7 cellular contexts compared by ENCODE assay signal in the genomic region with DNA sequence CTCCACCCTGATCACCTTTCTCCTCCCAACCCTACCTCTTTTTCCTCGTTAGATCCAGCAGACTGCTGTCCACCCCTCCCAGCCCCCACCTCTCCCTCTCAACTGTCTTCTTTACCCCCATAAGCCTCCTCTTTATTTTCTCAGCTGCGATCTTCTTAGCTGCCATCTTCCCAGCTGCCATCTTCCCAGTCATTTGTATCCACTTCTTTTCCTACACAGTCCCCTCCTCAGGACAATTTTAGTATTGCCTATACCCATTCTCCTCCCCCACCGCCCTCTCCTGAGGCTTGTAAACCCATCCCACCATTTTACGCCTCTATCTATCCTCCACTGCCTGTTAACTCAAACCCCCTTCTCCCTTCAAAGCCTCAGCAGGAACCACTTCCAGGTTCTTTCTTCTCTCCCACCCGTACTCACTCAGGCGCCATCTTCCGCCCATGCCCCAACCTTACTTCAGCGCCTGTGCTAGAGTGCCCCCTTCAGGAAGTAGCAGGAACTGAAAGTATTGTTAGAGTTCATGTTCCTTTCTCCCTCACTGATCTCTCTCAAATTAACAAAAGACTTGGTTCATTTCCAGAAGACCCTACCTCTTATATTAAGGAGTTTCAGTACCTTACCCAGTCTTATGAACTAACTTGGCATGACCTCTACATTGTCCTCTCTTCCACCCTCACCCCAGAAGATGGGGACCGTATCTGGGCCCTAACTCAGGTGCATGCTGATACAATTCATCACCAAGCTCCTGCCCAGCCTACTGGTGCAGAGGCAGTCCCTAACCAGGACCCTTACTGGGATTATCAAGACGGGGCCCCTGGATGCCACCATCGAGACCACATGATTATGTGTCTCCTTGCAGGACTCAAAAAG.
DNase-seq lines count a peak whose midpoint lies in the region; ATAC-seq and TF ChIP-seq lines count a peak whose summit lies in the region.

No MANE protein-coding gene starts in this region.

- H3K27me3 ChIP-seq in DOHH2 (ENCODE audit: control insufficient read depth, low read length) = no peaks in the 10 kb centered on the region
- H3K27me3 ChIP-seq in liver (ENCODE audit: control insufficient read depth in 4 of 4, insufficient read depth in 4 of 4, low read length in 3 of 4) = peaks cover 0 to 2% (median 0%) of the 10 kb centered on the region in 4 donors

- WGBS in liver = 71% methylated on average over 11 of the region's 11 CpGs

- H4K20me1 ChIP-seq in DOHH2 (ENCODE audit: control insufficient read depth, insufficient read depth, low read depth, low read length) = no peaks in the 10 kb centered on the region

- no peak overlapping the region for H3K9ac ChIP-seq in liver (ENCODE audit: low read depth in 1 of 2, low read length in 2 of 2)

- H3K4me1 ChIP-seq in DOHH2 (ENCODE audit: control insufficient read depth, low read length) (no peaks in the 10 kb centered on the region), liver (ENCODE audit: control insufficient read depth in 4 of 4, insufficient read depth in 4 of 4, low read length in 3 of 4) (no peaks in the 10 kb centered on the region)

- DNase-seq in HFFc6 (peak; percentile 12), NCI-H345 treated with DMSO at 0.1 percent for 48 hours (lab: John Stamatoyannopoulos, UW; ENCODE audit: unreplicated experiment) (no peak), retina (no peak)

- peaks cover 19% of the 10 kb centered on the region for H3K9me3 Mint-ChIP-seq in HFFc6

- TF ChIP-seq CTCF in DOHH2 (IDR thresholded peaks at IDR 0.05; ENCODE audit: low read depth, low read length, poor library complexity, severe bottlenecking) (peak; percentile 89), HFFc6 (IDR thresholded peaks at IDR 0.05) (peak; percentile 91), WI38 (IDR thresholded peaks at IDR 0.05; ENCODE audit: low read depth, low read length) (peak; percentile 53), liver (IDR thresholded peaks at IDR 0.05; ENCODE audit: low read depth, low read length, missing input control) (peak; percentile 28)

- peaks cover 2% of the 10 kb centered on the region for H3K27me3 Mint-ChIP-seq in HFFc6 (ENCODE audit: insufficient read depth)

- H3K27ac ChIP-seq in DOHH2 (ENCODE audit: low read depth, low read length) = no peak overlapping the region
- no peak overlapping the region for H3K27ac ChIP-seq in liver (ENCODE audit: low read depth in 1 of 2, low read length in 2 of 2)

- H3K27ac Mint-ChIP-seq in HFFc6 = peak overlapping the region; percentile 36; the same call in 1 of the 2 replicates

- no peaks in the 10 kb centered on the region for H3K79me2 ChIP-seq in DOHH2 (ENCODE audit: control insufficient read depth, low read length)

- H3K4me3 ChIP-seq in DOHH2 (ENCODE audit: low read length) (no peak overlapping the region), WI38 (ENCODE audit: low read depth, low read length) (no peak overlapping the region), liver (ENCODE audit: low read depth in 1 of 3, low read length in 3 of 3) (no peak overlapping the region)

- H3K9me2 ChIP-seq in DOHH2 (replicated peaks; ENCODE audit: control insufficient read depth, low read length) = no peaks in the 10 kb centered on the region

- no peak for ATAC-seq in GM18520 (IDR thresholded peaks at IDR 0.05; ENCODE audit: unreplicated experiment)

- H3K9me3 ChIP-seq in DOHH2 (ENCODE audit: control insufficient read depth, insufficient read depth, low read length) = peaks cover 7% of the 10 kb centered on the region; the same call in 1 of the 2 replicates
- H3K9me3 ChIP-seq in liver (ENCODE audit: control insufficient read depth in 4 of 4, low read length in 3 of 4) = peaks cover 0 to 10% (median 0%) of the 10 kb centered on the region in 4 donors

- H3K36me3 ChIP-seq in DOHH2 (ENCODE audit: control insufficient read depth, low read length) (no peaks in the 10 kb centered on the region), liver (ENCODE audit: control insufficient read depth in 4 of 4, insufficient read depth in 3 of 4, low read depth in 1 of 4, low read length in 3 of 4) (no peaks in the 10 kb centered on the region)

- peak overlapping the region; percentile 51 for H3K4me2 ChIP-seq in DOHH2 (ENCODE audit: low read length)

- H3F3A ChIP-seq in DOHH2 (ENCODE audit: control insufficient read depth, insufficient read depth) = no peaks in the 10 kb centered on the region

- H3K36me3 Mint-ChIP-seq in HFFc6 (ENCODE audit: low read depth) = peaks cover 10% of the 10 kb centered on the region

- peak; percentile 63 to 75 for TF ChIP-seq RAD21 in liver (IDR thresholded peaks at IDR 0.05)

- peaks cover 17% of the 10 kb centered on the region for H3K4me1 Mint-ChIP-seq in HFFc6 (ENCODE audit: low read depth)

- peak overlapping the region; percentile 31 for H3K4me3 Mint-ChIP-seq in HFFc6

TF ChIP-seq in liver, 16 proteins besides CTCF, POLR2A, EP300 and RAD21:
- TF ChIP-seq, protein P1, sequence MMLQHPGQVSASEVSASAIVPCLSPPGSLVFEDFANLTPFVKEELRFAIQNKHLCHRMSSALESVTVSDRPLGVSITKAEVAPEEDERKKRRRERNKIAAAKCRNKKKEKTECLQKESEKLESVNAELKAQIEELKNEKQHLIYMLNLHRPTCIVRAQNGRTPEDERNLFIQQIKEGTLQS (IDR thresholded peaks at IDR 0.05) = no peak
- TF ChIP-seq HNF4G (IDR thresholded peaks at IDR 0.05) (no peak), NR2F2 (IDR thresholded peaks at IDR 0.05) (no peak), EGR1 (IDR thresholded peaks at IDR 0.05; ENCODE audit: low read depth in 2 of 2) (no peak), FOXA1 (IDR thresholded peaks at IDR 0.05) (no peak)
- TF ChIP-seq, protein P2, sequence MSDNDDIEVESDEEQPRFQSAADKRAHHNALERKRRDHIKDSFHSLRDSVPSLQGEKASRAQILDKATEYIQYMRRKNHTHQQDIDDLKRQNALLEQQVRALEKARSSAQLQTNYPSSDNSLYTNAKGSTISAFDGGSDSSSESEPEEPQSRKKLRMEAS (IDR thresholded peaks at IDR 0.05) = no peak

Comparison
In these comparisons a context has a peak if more than half of its experiments do, and no peak if none do; other contexts are left out.
1. CTCF ChIP-seq: peak in every context shown above with its lines; median percentile 91 in HFFc6; 89 in DOHH2; 53 in WI38; 28 in liver.